In genomic region chr6:109918227-109918626, GRCh38 we compare ENCODE assay signal across 9 cellular contexts. TPM values are rescaled to one million over a fixed set of nuclear protein-coding genes. Genes with fewer than 3 reads are reported as not detected.
"Had no signal": no experiment of that assay in that cellular context is flagged by ENCODE, and none has a peak within 500 bp of the region (broad histone marks: within the 10 kb centered on the region; RNA-seq: fewer than 3 reads in every experiment).

No MANE protein-coding gene starts in this region.

- DNase-seq: GDM1, GF-D8 had no signal

- H3K4me3 ChIP-seq: GM12878 had no signal

- ATAC-seq: GM12878 had no signal

- FAIRE-seq: G401.6, GM12878, GM12891, GM12892, GM18507, GM19239 had no signal

RNA-seq across cellular contexts. Expression of gene GPR6, which starts 59.9 kb away (rescaled TPM):
- total RNA-seq: G401, GM12878 had no signal
- polyA plus RNA-seq: GM12878 had no signal
